23 cellular contexts compared by ENCODE assay signal in genomic region chr4:25575581-25575980, GRCh38.
DNase-seq lines count a peak whose midpoint lies in the region; ATAC-seq and TF ChIP-seq lines count a peak whose summit lies in the region.
"Had no signal": no experiment of that assay in that cellular context is flagged by ENCODE, and none has a peak within 500 bp of the region (broad histone marks: within the 10 kb centered on the region; RNA-seq: fewer than 3 reads in every experiment).

No MANE protein-coding gene starts in this region.

- H3K18ac ChIP-seq in neuronal stem cell (ENCODE audit: low read length), result peak overlapping the region; percentile 55

- no peak overlapping the region for H2BK5ac ChIP-seq in neuronal stem cell (ENCODE audit: low read length)

- H4K8ac ChIP-seq in neuronal stem cell (ENCODE audit: low read depth, low read length), result no peak overlapping the region

- H2AFZ ChIP-seq in GM23338 (peak overlapping the region; percentile 72; the same call in 1 of the 2 replicates), neuronal stem cell (ENCODE audit: low read length) (no peak overlapping the region)

- H3K27ac ChIP-seq in GM23338 (ENCODE audit: low read depth), result no peak overlapping the region
- H3K27ac ChIP-seq in neuronal stem cell (replicated peaks; ENCODE audit: low read length), result peak overlapping the region; percentile 89
- H3K27ac ChIP-seq: A549; BLaER1 treated with 17β-estradiol and CSF1 and Interleukin-3, amounts not matched to agents 10 nM and 100 nM had no signal

- no peak overlapping the region for H3K14ac ChIP-seq in neuronal stem cell (ENCODE audit: low read length)

- H3K79me2 ChIP-seq in GM23338 (replicated peaks; ENCODE audit: insufficient read depth), result no peaks in the 10 kb centered on the region

- no peak overlapping the region for H3K9ac ChIP-seq in neuronal stem cell (ENCODE audit: low read depth, low read length, poor library complexity)
- H3K9ac ChIP-seq: BLaER1 treated with 17β-estradiol and CSF1 and Interleukin-3, amounts not matched to agents 10 nM and 100 nM had no signal

- no peak overlapping the region for H2BK12ac ChIP-seq in neuronal stem cell (ENCODE audit: low read length)

- no peak for TF ChIP-seq CTCF in GM23338 (conservative IDR thresholded peaks at IDR 0.05; ENCODE audit: low read depth in 2 of 2)

- H3K36me3 ChIP-seq in GM23338 (ENCODE audit: insufficient read depth), result no peaks in the 10 kb centered on the region
- no peaks in the 10 kb centered on the region for H3K36me3 ChIP-seq in neuronal stem cell (replicated peaks in 1 of 2; ENCODE audit: control insufficient read depth in 2 of 2, insufficient read depth in 2 of 2, low read length in 2 of 2)
- H3K36me3 ChIP-seq: BE2C; BLaER1 treated with 17β-estradiol and CSF1 and Interleukin-3, amounts not matched to agents 10 nM and 100 nM had no signal

- H3K4me3 Mint-ChIP-seq in GM23338, result no peak overlapping the region
- H3K4me3 Mint-ChIP-seq: CD14-positive monocyte; CD4-positive, alpha-beta T cell; CD8-positive, alpha-beta memory T cell had no signal

- H4K91ac ChIP-seq in neuronal stem cell (ENCODE audit: low read depth, low read length, poor library complexity), result no peak overlapping the region

- ATAC-seq in GM23338 (no peak), HG03196 (IDR thresholded peaks at IDR 0.05; ENCODE audit: unreplicated experiment) (no peak)
- ATAC-seq: A549, HCT116 had no signal

- no peak overlapping the region for H3K4me2 ChIP-seq in GM23338
- H3K4me2 ChIP-seq in neuronal stem cell (ENCODE audit: insufficient read depth, low read length, poor library complexity, severe bottlenecking), result no peak overlapping the region
- H3K4me2 ChIP-seq: A549; BLaER1 treated with 17β-estradiol and CSF1 and Interleukin-3, amounts not matched to agents 10 nM and 100 nM had no signal

- no peaks in the 10 kb centered on the region for H3K9me2 ChIP-seq in GM23338 (ENCODE audit: insufficient read depth)

- no CpG with 5 or more reads among the region's 2 CpGs for WGBS in neuronal stem cell (ENCODE audit: extremely low coverage in 2 of 2, insufficient read length in 2 of 2, insufficient replicate concordance in 1 of 2), 2 donors

- H2BK120ac ChIP-seq in neuronal stem cell (ENCODE audit: low read depth, low read length), result no peak overlapping the region

- H3K4me3 ChIP-seq in GM23338 (no peak overlapping the region), neuronal stem cell (ENCODE audit: low read length in 2 of 2) (no peak overlapping the region)
- H3K4me3 ChIP-seq: A549; BLaER1 treated with 17β-estradiol and CSF1 and Interleukin-3, amounts not matched to agents 10 nM and 100 nM had no signal

- H3K4ac ChIP-seq in neuronal stem cell (ENCODE audit: low read length), result no peak overlapping the region

- no peak overlapping the region for H3K23ac ChIP-seq in neuronal stem cell (ENCODE audit: low read depth, low read length, poor library complexity)

- H3K9me3 Mint-ChIP-seq in GM23338, result no peaks in the 10 kb centered on the region
- H3K9me3 Mint-ChIP-seq: CD4-positive, alpha-beta T cell; CD8-positive, alpha-beta memory T cell had no signal

- H2AK5ac ChIP-seq in neuronal stem cell (ENCODE audit: low read depth, low read length), result no peak overlapping the region

- peaks cover 33% of the 10 kb centered on the region for H3K4me1 Mint-ChIP-seq in GM23338
- H3K4me1 Mint-ChIP-seq: CD14-positive monocyte; CD8-positive, alpha-beta memory T cell had no signal

- no peaks in the 10 kb centered on the region for H3F3A ChIP-seq in GM23338 (replicated peaks; ENCODE audit: low read depth)

- H3K4me1 ChIP-seq in GM23338 (ENCODE audit: insufficient read depth) (peaks cover 14% of the 10 kb centered on the region), neuronal stem cell (ENCODE audit: control insufficient read depth in 2 of 2, insufficient read depth in 1 of 2, low read depth in 1 of 2, low read length in 2 of 2) (peaks cover 9 to 18% of the 10 kb centered on the region in 2 donors)
- H3K4me1 ChIP-seq: A549, BE2C had no signal

- no peak overlapping the region for H3K27ac Mint-ChIP-seq in GM23338
- H3K27ac Mint-ChIP-seq: CD4-positive, alpha-beta T cell; CD8-positive, alpha-beta memory T cell had no signal

- H3K9me3 ChIP-seq in neuronal stem cell (replicated peaks in 1 of 2; ENCODE audit: control insufficient read depth in 2 of 2, insufficient read depth in 1 of 2, low read depth in 1 of 2, low read length in 2 of 2), result no peaks in the 10 kb centered on the region
- H3K9me3 ChIP-seq: A549; BE2C; BLaER1 treated with 17β-estradiol and CSF1 and Interleukin-3, amounts not matched to agents 10 nM and 100 nM had no signal

- DNase-seq in GM23338 (ENCODE audit: low spot score) (no peak), NCI-H146 treated with DMSO at 0.1 percent for 48 hours (lab: John Stamatoyannopoulos, UW; ENCODE audit: unreplicated experiment) (peak; percentile 10), cerebellum (ENCODE audit: low spot score) (peak; percentile 66), neuronal stem cell (ENCODE audit: low spot score) (no peak), SKM-1 treated with dmso at 0.1 percent for 144 hours (lab: John Stamatoyannopoulos, UW; ENCODE audit: unreplicated experiment) (no peak), SW480 (ENCODE audit: low spot score) (no peak)
- DNase-seq: 8988T; ACHN; AML-193; BE2C; CD4-positive, alpha-beta T cell; CD8-positive, alpha-beta memory T cell; DMS 273 treated with DMSO at 0.1 percent for 48 hours; DMS79; EL; GF-D8; GOT3; H7 had no signal

- H3K36me3 Mint-ChIP-seq in GM23338 (ENCODE audit: low read depth), result no peaks in the 10 kb centered on the region
- H3K36me3 Mint-ChIP-seq: CD14-positive monocyte had no signal

- no peaks in the 10 kb centered on the region for H3K79me1 ChIP-seq in neuronal stem cell (ENCODE audit: low read depth, low read length)

- H3K27me3 ChIP-seq in GM23338 (ENCODE audit: insufficient read depth), result no peaks in the 10 kb centered on the region
- no peaks in the 10 kb centered on the region for H3K27me3 ChIP-seq in neuronal stem cell (ENCODE audit: control insufficient read depth in 3 of 3, insufficient read depth in 3 of 3, low read depth in 1 of 3, low read length in 3 of 3)
- H3K27me3 ChIP-seq: BE2C; BLaER1 treated with 17β-estradiol and CSF1 and Interleukin-3, amounts not matched to agents 10 nM and 100 nM had no signal

- peaks cover 15% of the 10 kb centered on the region for H3K27me3 Mint-ChIP-seq in GM23338 (ENCODE audit: insufficient read depth, low read depth, poor library complexity)

- no peaks in the 10 kb centered on the region for H4K20me1 ChIP-seq in GM23338 (replicated peaks; ENCODE audit: insufficient read depth)
- H4K20me1 ChIP-seq: BLaER1 treated with 17β-estradiol and CSF1 and Interleukin-3, amounts not matched to agents 10 nM and 100 nM had no signal

- H2BK15ac ChIP-seq in neuronal stem cell (ENCODE audit: low read length), result no peak overlapping the region

TF ChIP-seq in GM23338, 12 proteins besides CTCF, POLR2A, EP300 and RAD21:
- no peak for TF ChIP-seq STAT1 (IDR thresholded peaks at IDR 0.05; ENCODE audit: unreplicated experiment)
- TF ChIP-seq POLR2AphosphoS5 (IDR thresholded peaks at IDR 0.05; ENCODE audit: low read depth), result no peak
- TF ChIP-seq CREB1 (CRISPR knock-in tag; IDR thresholded peaks at IDR 0.05; ENCODE audit: low read depth), result no peak
- no peak for TF ChIP-seq JUNB (IDR thresholded peaks at IDR 0.05; ENCODE audit: unreplicated experiment)
- no peak for TF ChIP-seq REST (IDR thresholded peaks at IDR 0.05; ENCODE audit: unreplicated experiment)
- TF ChIP-seq NANOG (IDR thresholded peaks at IDR 0.05; ENCODE audit: borderline replicate concordance), result no peak
- TF ChIP-seq EZH2phosphoT487 (IDR thresholded peaks at IDR 0.05; ENCODE audit: unreplicated experiment), result no peak

Comparison
In these comparisons a context has a peak if more than half of its experiments do, and no peak if none do; other contexts are left out.
1. DNase-seq: peak in NCI-H146 treated with DMSO at 0.1 percent for 48 hours (single experiment) and cerebellum (single experiment); none in GM23338 (single experiment), neuronal stem cell (single experiment), SKM-1 treated with dmso at 0.1 percent for 144 hours (single experiment) and SW480 (single experiment).